In genomic region chr5:78509884-78510769, GRCh38 we compare ENCODE assay signal across 8 cellular contexts.
DNase-seq lines count a peak whose midpoint lies in the region; ATAC-seq and TF ChIP-seq lines count a peak whose summit lies in the region.

No MANE protein-coding gene starts in this region.

- H3K27ac Mint-ChIP-seq in activated T-helper 1 cell treated with anti-CD3 and anti-CD28 coated beads, Interleukin-12 subunit alpha, Interleukin-12 subunit beta, Interleukin-2, Interleukin-4 antibody, amounts not matched to agents 30 ng/mL and 10 ng/mL and 1 ng/mL, durations not matched to agents 14 hours and 24 hours and 36 hours: no peak overlapping the region

- H3K18ac ChIP-seq in neuronal stem cell (ENCODE audit: low read length): peak overlapping the region; percentile 46

- no peaks in the 10 kb centered on the region for H3K9me3 Mint-ChIP-seq in activated T-helper 1 cell treated with anti-CD3 and anti-CD28 coated beads, Interleukin-12 subunit alpha, Interleukin-12 subunit beta, Interleukin-2, Interleukin-4 antibody, amounts not matched to agents 30 ng/mL and 10 ng/mL and 1 ng/mL, durations not matched to agents 14 hours and 24 hours and 36 hours

- H2BK15ac ChIP-seq in neuronal stem cell (ENCODE audit: low read length): peak overlapping the region; percentile 8

- H3K27me3 ChIP-seq in MG63: no peaks in the 10 kb centered on the region
- H3K27me3 ChIP-seq in foreskin keratinocyte: no peaks in the 10 kb centered on the region
- no peaks in the 10 kb centered on the region for H3K27me3 ChIP-seq in neuronal stem cell (ENCODE audit: control insufficient read depth in 3 of 3, insufficient read depth in 3 of 3, low read depth in 1 of 3, low read length in 3 of 3)
- no peaks in the 10 kb centered on the region for H3K27me3 ChIP-seq in aorta (ENCODE audit: control insufficient read depth in 1 of 2, insufficient read depth in 2 of 2, low read length in 1 of 2)

- H3K4ac ChIP-seq in neuronal stem cell (ENCODE audit: low read length): no peak overlapping the region

- peak overlapping the region; percentile 56 for H4K8ac ChIP-seq in neuronal stem cell (ENCODE audit: low read depth, low read length)

- H3K27me3 Mint-ChIP-seq in activated T-helper 1 cell treated with anti-CD3 and anti-CD28 coated beads, Interleukin-12 subunit alpha, Interleukin-12 subunit beta, Interleukin-2, Interleukin-4 antibody, amounts not matched to agents 30 ng/mL and 10 ng/mL and 1 ng/mL, durations not matched to agents 14 hours and 24 hours and 36 hours (ENCODE audit: insufficient read depth): peaks cover 61% of the 10 kb centered on the region

- H3K4me3 Mint-ChIP-seq in activated T-helper 1 cell treated with anti-CD3 and anti-CD28 coated beads, Interleukin-12 subunit alpha, Interleukin-12 subunit beta, Interleukin-2, Interleukin-4 antibody, amounts not matched to agents 30 ng/mL and 10 ng/mL and 1 ng/mL, durations not matched to agents 14 hours and 24 hours and 36 hours: peak overlapping the region; percentile 81

- H3K14ac ChIP-seq in neuronal stem cell (ENCODE audit: low read length): peak overlapping the region; percentile 23

- no peak overlapping the region for H2BK5ac ChIP-seq in neuronal stem cell (ENCODE audit: low read length)

- peak overlapping the region; percentile 76 for H2AK5ac ChIP-seq in neuronal stem cell (ENCODE audit: low read depth, low read length)

- H3K4me2 ChIP-seq in neuronal stem cell (ENCODE audit: insufficient read depth, low read length, poor library complexity, severe bottlenecking): peak overlapping the region; percentile 51

- ATAC-seq in GM21737 (IDR thresholded peaks at IDR 0.05; ENCODE audit: unreplicated experiment): peak; percentile 84
- ATAC-seq in foreskin keratinocyte: peak; percentile 72
- ATAC-seq in aorta (ENCODE audit: low FRiP score): peak; percentile 87

- peaks cover 15% of the 10 kb centered on the region for H3K4me1 Mint-ChIP-seq in activated T-helper 1 cell treated with anti-CD3 and anti-CD28 coated beads, Interleukin-12 subunit alpha, Interleukin-12 subunit beta, Interleukin-2, Interleukin-4 antibody, amounts not matched to agents 30 ng/mL and 10 ng/mL and 1 ng/mL, durations not matched to agents 14 hours and 24 hours and 36 hours (ENCODE audit: low read depth)

- H2BK12ac ChIP-seq in neuronal stem cell (ENCODE audit: low read length): no peak overlapping the region

- WGBS in neuronal stem cell (ENCODE audit: extremely low coverage in 2 of 2, insufficient read length in 2 of 2, insufficient replicate concordance in 1 of 2), 2 donors: no CpG with 5 or more reads among the region's 61 CpGs
- WGBS in aorta, 2 donors: 13 to 17% methylated on average over 50 to 61 of the region's 61 CpGs

- intact Hi-C loops in activated T-helper 1 cell treated with anti-CD3 and anti-CD28 coated beads, Interleukin-12 subunit alpha, Interleukin-12 subunit beta, Interleukin-2, Interleukin-4 antibody, amounts not matched to agents 30 ng/mL and 10 ng/mL and 1 ng/mL, durations not matched to agents 14 hours and 24 hours and 36 hours (cut with micrococcal nuclease): no loop called here
- intact Hi-C loops in aorta (cut with DNase I): no loop called here

- peaks cover 6% of the 10 kb centered on the region for H3K4me1 ChIP-seq in foreskin keratinocyte
- H3K4me1 ChIP-seq in neuronal stem cell (ENCODE audit: control insufficient read depth in 2 of 2, insufficient read depth in 1 of 2, low read depth in 1 of 2, low read length in 2 of 2): peaks cover 9 to 30% of the 10 kb centered on the region in 2 donors
- H3K4me1 ChIP-seq in aorta (ENCODE audit: control insufficient read depth in 1 of 2, insufficient read depth in 2 of 2, low read length in 2 of 2): peaks cover 1 to 3% of the 10 kb centered on the region in 2 donors

- H3K9ac ChIP-seq in neuronal stem cell (ENCODE audit: low read depth, low read length, poor library complexity): peak overlapping the region; percentile 50

- H4K91ac ChIP-seq in neuronal stem cell (ENCODE audit: low read depth, low read length, poor library complexity): no peak overlapping the region

- H3K36me3 Mint-ChIP-seq in activated T-helper 1 cell treated with anti-CD3 and anti-CD28 coated beads, Interleukin-12 subunit alpha, Interleukin-12 subunit beta, Interleukin-2, Interleukin-4 antibody, amounts not matched to agents 30 ng/mL and 10 ng/mL and 1 ng/mL, durations not matched to agents 14 hours and 24 hours and 36 hours (ENCODE audit: low read depth): no peaks in the 10 kb centered on the region

- peak overlapping the region; percentile 11 for H3K27ac ChIP-seq in foreskin keratinocyte
- H3K27ac ChIP-seq in neuronal stem cell (replicated peaks; ENCODE audit: low read length): no peak overlapping the region
- no peak overlapping the region for H3K27ac ChIP-seq in aorta (ENCODE audit: low read depth in 1 of 2, low read length in 2 of 2)

- H3K4me3 ChIP-seq in MG63: no peak overlapping the region
- H3K4me3 ChIP-seq in neuronal stem cell (ENCODE audit: low read length in 2 of 2): peak overlapping the region in 1 of 2 donors; percentile 58
- H3K4me3 ChIP-seq in aorta (ENCODE audit: low read length in 2 of 2): peak overlapping the region in 1 of 2 donors; percentile 5

- H2BK120ac ChIP-seq in neuronal stem cell (ENCODE audit: low read depth, low read length): no peak overlapping the region

- DNase-seq in GM03348 (ENCODE audit: low spot score): peak; percentile 68
- peak; percentile 54 for DNase-seq in MG63
- peak; percentile 19 for DNase-seq in activated T-helper 1 cell treated with anti-CD3 and anti-CD28 coated beads, Interleukin-12 subunit alpha, Interleukin-12 subunit beta, Interleukin-2, Interleukin-4 antibody, amounts not matched to agents 30 ng/mL and 10 ng/mL and 1 ng/mL, durations not matched to agents 14 hours and 24 hours and 36 hours (ENCODE audit: low spot score)
- no peak for DNase-seq in foreskin keratinocyte
- DNase-seq in neuronal stem cell (ENCODE audit: low spot score): no peak
- DNase-seq in aorta: peak; percentile 88 to 91
- no peak for DNase-seq in NCI-H2196 treated with DMSO at 0.1 percent for 48 hours (lab: John Stamatoyannopoulos, UW; ENCODE audit: unreplicated experiment)

- H3K9me3 ChIP-seq in MG63: no peaks in the 10 kb centered on the region
- peaks cover 2% of the 10 kb centered on the region in 2 donors for H3K9me3 ChIP-seq in neuronal stem cell (replicated peaks in 1 of 2; ENCODE audit: control insufficient read depth in 2 of 2, insufficient read depth in 1 of 2, low read depth in 1 of 2, low read length in 2 of 2)
- H3K9me3 ChIP-seq in aorta (ENCODE audit: control insufficient read depth, low read length): no peaks in the 10 kb centered on the region

- H3K23ac ChIP-seq in neuronal stem cell (ENCODE audit: low read depth, low read length, poor library complexity): peak overlapping the region; percentile 36

- H3K79me1 ChIP-seq in neuronal stem cell (ENCODE audit: low read depth, low read length): peaks cover 1% of the 10 kb centered on the region

- H2AFZ ChIP-seq in neuronal stem cell (ENCODE audit: low read length): no peak overlapping the region

- H3K36me3 ChIP-seq in MG63 (peaks cover 5% of the 10 kb centered on the region), neuronal stem cell (replicated peaks in 1 of 2; ENCODE audit: control insufficient read depth in 2 of 2, insufficient read depth in 2 of 2, low read length in 2 of 2) (no peaks in the 10 kb centered on the region), aorta (ENCODE audit: control insufficient read depth in 1 of 2, insufficient read depth in 2 of 2, low read length in 1 of 2) (no peaks in the 10 kb centered on the region)

- TF ChIP-seq CTCF in foreskin keratinocyte (conservative IDR thresholded peaks at IDR 0.05): peak; percentile 18

Comparison
In these comparisons a context has a peak if more than half of its experiments do, and no peak if none do; other contexts are left out.
1. DNase-seq: peak in GM03348 (single experiment), MG63 (single experiment), activated T-helper 1 cell treated with anti-CD3 and anti-CD28 coated beads, Interleukin-12 subunit alpha, Interleukin-12 subunit beta, Interleukin-2, Interleukin-4 antibody, amounts not matched to agents 30 ng/mL and 10 ng/mL and 1 ng/mL, durations not matched to agents 14 hours and 24 hours and 36 hours (single experiment) and aorta (2 of 2); none in foreskin keratinocyte (0 of 2), neuronal stem cell (single experiment) and NCI-H2196 treated with DMSO at 0.1 percent for 48 hours (single experiment).
2. Peak in every context shown above with its lines, with median percentiles within 50 percentile points of each other: ATAC-seq.